In the genomic region with DNA sequence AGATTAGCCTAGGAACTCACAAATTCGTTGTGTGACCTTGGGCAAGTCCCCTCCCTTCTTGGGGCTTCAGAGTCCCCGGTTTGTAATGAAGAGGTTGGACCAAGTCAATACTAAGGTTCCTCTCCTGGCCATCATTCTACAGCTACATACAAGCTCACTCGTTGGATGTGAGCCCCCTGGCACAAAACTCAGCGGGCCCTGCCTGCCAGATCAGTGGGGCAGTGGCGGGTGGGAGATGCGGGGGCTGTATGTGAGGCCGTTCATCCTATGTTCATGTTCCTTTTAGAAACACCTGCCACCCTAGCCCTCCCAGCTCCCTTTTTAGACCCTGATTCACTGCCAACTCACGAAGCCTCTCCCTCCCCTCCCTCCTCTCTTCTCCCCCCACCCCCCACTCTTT, we compare ENCODE assay signal across 18 cellular contexts. TPM values are rescaled to one million over a fixed set of nuclear protein-coding genes. Genes with fewer than 3 reads are reported as not detected.
"Had no signal": no experiment of that assay in that cellular context is flagged by ENCODE, and none has a peak within 500 bp of the region (broad histone marks: within the 10 kb centered on the region; RNA-seq: fewer than 3 reads in every experiment).

No MANE protein-coding gene starts in this region.

- H3K27ac ChIP-seq: esophagus squamous epithelium, heart left ventricle, neural progenitor cell, pancreas, stomach, thoracic aorta, transverse colon had no signal

- H3K9me3 Mint-ChIP-seq: dendritic cell treated with granulocyte-macrophage colony-stimulating factor and Interleukin-4, amounts not matched to agents 40 ng/mL and 50 ng/mL, for 4 days; neural progenitor cell had no signal

- DNase-seq: esophagus squamous epithelium; foreskin melanocyte; heart left ventricle; kidney glomerular epithelial cell; naive thymus-derived CD4-positive, alpha-beta T cell; pancreas; right cardiac atrium; small intestine; stimulated activated CD4-positive, alpha-beta T cell treated with anti-CD3 and anti-CD28 coated beads, Interleukin-12 subunit alpha, Interleukin-12 subunit beta, amount 100 ng/mL, for 4 hours; stimulated activated naive CD4-positive, alpha-beta T cell; stomach; transverse colon had no signal

- H3K36me3 Mint-ChIP-seq: neural progenitor cell had no signal

- H3K27ac Mint-ChIP-seq: dendritic cell treated with granulocyte-macrophage colony-stimulating factor and Interleukin-4, amounts not matched to agents 40 ng/mL and 50 ng/mL, for 4 days; naive thymus-derived CD4-positive, alpha-beta T cell; neural progenitor cell; progenitor cell of endocrine pancreas had no signal

- ATAC-seq: heart left ventricle; naive thymus-derived CD4-positive, alpha-beta T cell; pancreas; right cardiac atrium had no signal

- H3K9me3 ChIP-seq: esophagus squamous epithelium, heart left ventricle, pancreas, stomach, thoracic aorta, transverse colon had no signal

- H3K9ac ChIP-seq: neural progenitor cell had no signal

- H2AFZ ChIP-seq: neural progenitor cell had no signal

- H3K4me3 ChIP-seq: esophagus squamous epithelium, heart left ventricle, neural progenitor cell, pancreas, stomach, thoracic aorta, transverse colon had no signal

- H3K4me3 Mint-ChIP-seq: dendritic cell treated with granulocyte-macrophage colony-stimulating factor and Interleukin-4, amounts not matched to agents 40 ng/mL and 50 ng/mL, for 4 days had no signal

- H3K36me3 ChIP-seq: esophagus squamous epithelium, heart left ventricle, neural progenitor cell, pancreas, stomach, thoracic aorta, transverse colon had no signal

- H3K4me2 ChIP-seq: neural progenitor cell had no signal

RNA-seq across cellular contexts. Expression of a gene that starts 2.1 kb away (rescaled TPM):
- total RNA-seq: lung microvascular endothelial cell, urinary bladder had no signal
